Comparison of ENCODE assay signal across 11 cellular contexts in the genomic region with DNA sequence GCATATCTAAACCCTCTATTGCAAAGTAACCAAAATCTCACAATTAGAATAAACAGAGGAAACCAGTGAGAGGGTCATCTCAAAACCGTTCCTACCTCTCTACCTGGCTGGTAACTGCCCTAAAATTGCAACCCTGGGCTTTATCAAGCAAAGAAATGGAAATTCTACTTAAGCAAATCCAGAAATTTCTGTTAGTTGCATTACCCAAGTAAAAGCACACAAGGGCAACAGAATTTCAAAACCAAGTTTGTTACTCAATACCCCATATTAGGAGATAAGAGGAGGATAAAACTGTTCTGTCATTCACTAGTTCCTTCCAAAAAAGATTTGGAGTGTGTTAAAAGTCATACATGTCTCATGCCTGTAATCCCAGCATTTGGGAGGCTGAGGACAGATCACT.
DNase-seq lines count a peak whose midpoint lies in the region; ATAC-seq and TF ChIP-seq lines count a peak whose summit lies in the region.
"Had no signal": no experiment of that assay in that cellular context is flagged by ENCODE, and none has a peak within 500 bp of the region (broad histone marks: within the 10 kb centered on the region; RNA-seq: fewer than 3 reads in every experiment).

No MANE protein-coding gene starts in this region.

- H3K4me2 ChIP-seq in IMR-90 (ENCODE audit: low read depth, low read length) = peak overlapping the region; percentile 67; the same call in 1 of the 2 replicates
- H3K4me2 ChIP-seq in mammary epithelial cell (ENCODE audit: insufficient read depth, low read depth, low read length) = no peak overlapping the region

- H2AK9ac ChIP-seq in IMR-90 (replicated peaks; ENCODE audit: low read depth, low read length, poor library complexity) = no peak overlapping the region

- no peak overlapping the region; the same call in 1 of the 2 replicates for H4K5ac ChIP-seq in IMR-90 (ENCODE audit: low read depth, low read length)

- peaks cover 46% of the 10 kb centered on the region for H3K4me1 Mint-ChIP-seq in memory B cell

- no peak for ATAC-seq in IMR-90 (ENCODE audit: low read depth)
- no peak for ATAC-seq in memory B cell (ENCODE audit: low read depth)
- ATAC-seq in HG03565 (IDR thresholded peaks at IDR 0.05; ENCODE audit: unreplicated experiment) = no peak
- no peak for ATAC-seq in GM21515 (IDR thresholded peaks at IDR 0.05; ENCODE audit: unreplicated experiment)

- no peaks in the 10 kb centered on the region for H3K27me3 Mint-ChIP-seq in memory B cell
- H3K27me3 Mint-ChIP-seq: brain had no signal

- no peaks in the 10 kb centered on the region for H3K79me2 ChIP-seq in mammary epithelial cell (ENCODE audit: insufficient read depth, low read length)

- H3K27ac ChIP-seq in IMR-90 (ENCODE audit: insufficient read depth, low read length) (peak overlapping the region; percentile 23; the same call in 1 of the 2 replicates), mammary epithelial cell (ENCODE audit: insufficient read depth, low read depth, low read length) (no peak overlapping the region)
- H3K27ac ChIP-seq: SK-N-MC had no signal

- POLR2A ChIA-PET in IMR-90 (lab: Charles Lee; ENCODE audit: unreplicated experiment) = no interaction called here

- intact Hi-C loops in IMR-90 (cut with micrococcal nuclease) (no loop called here), mammary epithelial cell (cut with micrococcal nuclease) (no loop called here)

- H2BK120ac ChIP-seq in IMR-90 (ENCODE audit: low read depth, low read length) = peak overlapping the region; percentile 60; the same call in 1 of the 2 replicates

- H3K36me3 ChIP-seq in IMR-90 (ENCODE audit: control insufficient read depth, insufficient read depth, low read length) = peaks cover 15% of the 10 kb centered on the region
- no peaks in the 10 kb centered on the region for H3K36me3 ChIP-seq in mammary epithelial cell (ENCODE audit: insufficient read depth, low read length)

- 0 out of 2 replicates have a peak overlapping the region, but pooled peaks have one; percentile 50 for H3K14ac ChIP-seq in IMR-90 (replicated peaks; ENCODE audit: low read depth, low read length)

- H3K27me3 ChIP-seq in IMR-90 (ENCODE audit: control insufficient read depth, insufficient read depth, low read length) (no peaks in the 10 kb centered on the region), mammary epithelial cell (ENCODE audit: insufficient read depth, low read length) (no peaks in the 10 kb centered on the region)

- no peak overlapping the region for H4K91ac ChIP-seq in IMR-90 (ENCODE audit: insufficient read depth, low read depth, low read length)

- H2AFZ ChIP-seq in IMR-90 (replicated peaks; ENCODE audit: low read length, poor library complexity) (no peak overlapping the region), mammary epithelial cell (ENCODE audit: low read depth, low read length) (no peak overlapping the region)

- H3K9me3 ChIP-seq in IMR-90 (ENCODE audit: control insufficient read depth, insufficient read depth, low read length) = no peaks in the 10 kb centered on the region
- H3K9me3 ChIP-seq in mammary epithelial cell (replicated peaks; ENCODE audit: insufficient read depth, low read length) = no peaks in the 10 kb centered on the region

- CTCF ChIA-PET in IMR-90 (lab: Yijun Ruan, JAX) (interaction anchor here (0.7 kb wide), 1 partner anchor 239 kb away, joined by 3 read pairs; no protein-coding TSS in a partner anchor), mammary epithelial cell (lab: Charles Lee; ENCODE audit: low non-redundant PET) (no interaction called here)

- no peak overlapping the region for H2AK5ac ChIP-seq in IMR-90 (ENCODE audit: low read depth, low read length)

- H3K4me1 ChIP-seq in IMR-90 (ENCODE audit: control insufficient read depth, insufficient read depth, low read length) = peaks cover 17% of the 10 kb centered on the region
- no peaks in the 10 kb centered on the region for H3K4me1 ChIP-seq in mammary epithelial cell (ENCODE audit: insufficient read depth, low read length)

- TF ChIP-seq POLR2A in IMR-90 (IDR thresholded peaks at IDR 0.05; ENCODE audit: low read depth, low read length) = no peak

- H4K8ac ChIP-seq in IMR-90 (ENCODE audit: low read depth in 2 of 2, low read length in 2 of 2) = peak overlapping the region in 1 of 2 experiments; percentile 56; a peak in 1 of 4 replicates

- no peak overlapping the region; the same call in 1 of the 2 replicates for H3K9ac ChIP-seq in IMR-90 (ENCODE audit: low read depth, low read length)
- H3K9ac ChIP-seq in mammary epithelial cell (ENCODE audit: insufficient read depth, low read length) = no peak overlapping the region

- no peak for TF ChIP-seq RAD21 in IMR-90 (IDR thresholded peaks at IDR 0.05; ENCODE audit: low read length)

- H2BK5ac ChIP-seq in IMR-90 (ENCODE audit: low read depth, low read length, poor library complexity, severe bottlenecking) = peak overlapping the region; percentile 87

- peak; percentile 48 for DNase-seq in CD1c-positive myeloid dendritic cell (ENCODE audit: extremely low spot score)
- peak; percentile 44 for DNase-seq in IMR-90
- peak; percentile 43 to 58 for DNase-seq in cardiac fibroblast (ENCODE audit: low read depth in 2 of 2)
- DNase-seq in memory B cell (ENCODE audit: low spot score in 2 of 2) = no peak
- no peak for DNase-seq in NCI-H774 (lab: John Stamatoyannopoulos, UW)
- no peak for DNase-seq in mammary epithelial cell
- DNase-seq: Karpas-422 had no signal

- no peak overlapping the region; the same call in none of the 2 replicates for H2BK20ac ChIP-seq in IMR-90 (ENCODE audit: low read depth, low read length)

- 100% methylated on average over 1 of the region's 1 CpG; no CpG with 5 or more reads in 1 of the 2 experiments for WGBS in IMR-90 (ENCODE audit: extremely low coverage in 2 of 2, insufficient read length in 1 of 2), 2 experiments
- 86% methylated on average over 1 of the region's 1 CpG for WGBS in mammary epithelial cell (ENCODE audit: low coverage, missing lambda C conversion rate)

- no peak overlapping the region for H3K56ac ChIP-seq in IMR-90 (ENCODE audit: extremely low read depth, insufficient read depth, low read length)

- dilution Hi-C loops in IMR-90 (cut with HindIII; ENCODE audit: low sequenced_read_pairs, unreplicated experiment) = no loop called here
- dilution Hi-C loops in mammary epithelial cell (cut with HindIII; ENCODE audit: low sequenced_read_pairs) = no loop called here

- peaks cover 17 to 83% of the 10 kb centered on the region in 2 experiments for H3K79me1 ChIP-seq in IMR-90 (ENCODE audit: low read depth in 1 of 2, low read length in 2 of 2)

- H3K4ac ChIP-seq in IMR-90 (ENCODE audit: low read depth, low read length) = peak overlapping the region; percentile 53; the same call in 1 of the 2 replicates

- peaks cover 13% of the 10 kb centered on the region for H3K36me3 Mint-ChIP-seq in memory B cell

- H4K20me1 ChIP-seq in IMR-90 (ENCODE audit: insufficient read depth, low read length) (peaks cover 43% of the 10 kb centered on the region), mammary epithelial cell (ENCODE audit: insufficient read depth, low read length) (no peaks in the 10 kb centered on the region)

- peaks cover 1% of the 10 kb centered on the region for H3K9me3 Mint-ChIP-seq in memory B cell

- H3K9me1 ChIP-seq in IMR-90 (ENCODE audit: insufficient read depth, low read length) = peaks cover 25% of the 10 kb centered on the region

- no peak overlapping the region for H3K4me3 ChIP-seq in IMR-90 (ENCODE audit: insufficient read depth, low read depth, low read length)
- H3K4me3 ChIP-seq in cardiac fibroblast (replicated peaks in 1 of 2; ENCODE audit: low read depth in 2 of 2, low read length in 2 of 2) = no peak overlapping the region
- no peak overlapping the region for H3K4me3 ChIP-seq in mammary epithelial cell (replicated peaks in 1 of 3; ENCODE audit: insufficient read depth in 1 of 3, low read depth in 2 of 3, low read length in 3 of 3)
- H3K4me3 ChIP-seq: SK-N-MC had no signal

- H3K18ac ChIP-seq in IMR-90 (ENCODE audit: low read depth, low read length) = peak overlapping the region; percentile 71; the same call in 1 of the 2 replicates

- peak overlapping the region; percentile 74 for H3K27ac Mint-ChIP-seq in memory B cell

- H3K4me3 Mint-ChIP-seq in memory B cell = no peak overlapping the region
- H3K4me3 Mint-ChIP-seq: brain had no signal

- peak overlapping the region; percentile 48; the same call in 1 of the 3 replicates for H2BK15ac ChIP-seq in IMR-90 (ENCODE audit: low read depth, low read length)

- peak overlapping the region; percentile 28; the same call in 1 of the 2 replicates for H3K23ac ChIP-seq in IMR-90 (ENCODE audit: low read depth, low read length)

- in situ Hi-C loops in IMR-90 (cut with MboI; ENCODE audit: low sequenced_read_pairs) (no loop called here), mammary epithelial cell (cut with MboI; ENCODE audit: low sequenced_read_pairs in 2 of 2) (no loop called here)

- TF ChIP-seq CTCF in IMR-90 (conservative IDR thresholded peaks at IDR 0.05; ENCODE audit: low read depth, low read length) (no peak), cardiac fibroblast (IDR thresholded peaks at IDR 0.05; ENCODE audit: low read depth, low read length) (no peak), mammary epithelial cell (conservative IDR thresholded peaks at IDR 0.05 in 1 of 2, IDR thresholded peaks at IDR 0.05 in 1 of 2; ENCODE audit: extremely low read depth in 1 of 2, insufficient read depth in 1 of 2, low read depth in 1 of 2, low read length in 2 of 2) (no peak)

- no TSS peak for BruUV-seq in IMR-90 (replicated peaks; lab: Mats Ljungman, UMichigan)
- no TSS peak for BruUV-seq in mammary epithelial cell (replicated peaks; lab: Mats Ljungman, UMichigan)

TF ChIP-seq in IMR-90, 13 proteins besides CTCF, POLR2A, EP300 and RAD21:
- TF ChIP-seq RFX5 (IDR thresholded peaks at IDR 0.05; ENCODE audit: low read depth, low read length) = no peak
- TF ChIP-seq FOS (IDR thresholded peaks at IDR 0.05; ENCODE audit: low read depth, low read length) = no peak
- no peak for TF ChIP-seq CHD1 (IDR thresholded peaks at IDR 0.05; ENCODE audit: low read depth, low read length)
- TF ChIP-seq RCOR1 (IDR thresholded peaks at IDR 0.05; ENCODE audit: insufficient replicate concordance, low read length) = no peak
- TF ChIP-seq SMC3 (IDR thresholded peaks at IDR 0.05; ENCODE audit: low read depth, low read length) = no peak
- no peak for TF ChIP-seq MAFK (IDR thresholded peaks at IDR 0.05; ENCODE audit: low read depth, low read length)
- TF ChIP-seq BHLHE40 (IDR thresholded peaks at IDR 0.05; ENCODE audit: low read depth, low read length) = no peak
- peak; percentile 65 for TF ChIP-seq CEBPB (IDR thresholded peaks at IDR 0.05; ENCODE audit: low read depth, low read length)

Comparison
In these comparisons a context has a peak if more than half of its experiments do, and no peak if none do; other contexts are left out.
1. DNase-seq: peak in CD1c-positive myeloid dendritic cell (single experiment), IMR-90 (single experiment) and cardiac fibroblast (2 of 2); none in memory B cell (0 of 2), NCI-H774 (single experiment) and mammary epithelial cell (single experiment).